Comparison of ENCODE assay signal across 1 cellular context in the genomic region with DNA sequence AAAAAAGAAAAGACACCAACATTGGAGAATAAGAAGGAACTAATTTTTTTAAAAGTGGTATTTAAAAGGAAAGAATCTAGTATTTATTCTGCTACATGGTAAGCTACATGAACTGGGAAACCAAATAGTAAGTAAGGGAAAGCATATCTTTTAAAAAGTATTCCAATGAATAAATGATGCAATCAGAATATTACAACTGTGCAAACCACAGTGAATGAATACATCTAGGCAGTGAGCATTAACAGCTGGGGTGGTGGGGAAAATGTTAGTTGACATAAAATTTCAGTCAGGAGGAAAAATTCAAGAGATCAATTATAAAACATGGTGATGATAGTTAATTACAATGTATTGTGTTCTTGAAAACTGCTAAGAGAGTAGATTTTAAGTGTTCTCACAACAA.
A peak's percentile ranks its signal among the peaks of the same experiment; 100 is the strongest.
TF ChIP-seq lines count a peak whose summit lies in the region.

No MANE protein-coding gene starts in this region.

TF ChIP-seq in K562, 482 proteins besides CTCF, POLR2A, EP300 and RAD21:
- TF ChIP-seq SIX5 (IDR thresholded peaks at IDR 0.05; ENCODE audit: borderline replicate concordance in 1 of 2, insufficient read depth in 1 of 2, low read depth in 1 of 2, low read length in 2 of 2) = no peak
- no peak for TF ChIP-seq ZNF561 (CRISPR knock-in tag; conservative IDR thresholded peaks at IDR 0.05)
- no peak for TF ChIP-seq ELF1 (tag; IDR thresholded peaks at IDR 0.05)
- no peak for TF ChIP-seq ETS1 (conservative IDR thresholded peaks at IDR 0.05; ENCODE audit: control insufficient read depth, low read depth, low read length)
- no peak for TF ChIP-seq NFE2L1 (tag; IDR thresholded peaks at IDR 0.05; ENCODE audit: borderline replicate concordance, low read depth)
- TF ChIP-seq, protein P1, sequence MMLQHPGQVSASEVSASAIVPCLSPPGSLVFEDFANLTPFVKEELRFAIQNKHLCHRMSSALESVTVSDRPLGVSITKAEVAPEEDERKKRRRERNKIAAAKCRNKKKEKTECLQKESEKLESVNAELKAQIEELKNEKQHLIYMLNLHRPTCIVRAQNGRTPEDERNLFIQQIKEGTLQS (IDR thresholded peaks at IDR 0.05) = peak; percentile 57
- TF ChIP-seq, protein P1 (CRISPR knock-in tag; conservative IDR thresholded peaks at IDR 0.05) = no peak
- TF ChIP-seq ZNF316 (IDR thresholded peaks at IDR 0.05) = no peak
- TF ChIP-seq, protein P2, sequence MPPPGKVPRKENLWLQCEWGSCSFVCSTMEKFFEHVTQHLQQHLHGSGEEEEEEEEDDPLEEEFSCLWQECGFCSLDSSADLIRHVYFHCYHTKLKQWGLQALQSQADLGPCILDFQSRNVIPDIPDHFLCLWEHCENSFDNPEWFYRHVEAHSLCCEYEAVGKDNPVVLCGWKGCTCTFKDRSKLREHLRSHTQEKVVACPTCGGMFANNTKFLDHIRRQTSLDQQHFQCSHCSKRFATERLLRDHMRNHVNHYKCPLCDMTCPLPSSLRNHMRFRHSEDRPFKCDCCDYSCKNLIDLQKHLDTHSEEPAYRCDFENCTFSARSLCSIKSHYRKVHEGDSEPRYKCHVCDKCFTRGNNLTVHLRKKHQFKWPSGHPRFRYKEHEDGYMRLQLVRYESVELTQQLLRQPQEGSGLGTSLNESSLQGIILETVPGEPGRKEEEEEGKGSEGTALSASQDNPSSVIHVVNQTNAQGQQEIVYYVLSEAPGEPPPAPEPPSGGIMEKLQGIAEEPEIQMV (tag; conservative IDR thresholded peaks at IDR 0.05; ENCODE audit: low read depth) = no peak
- TF ChIP-seq CEBPG (CRISPR knock-in tag; IDR thresholded peaks at IDR 0.05) = no peak
- peak; percentile 15 to 32; a peak in 2 of 4 replicates for TF ChIP-seq CEBPG (tag; conservative IDR thresholded peaks at IDR 0.05 in 1 of 2, IDR thresholded peaks at IDR 0.05 in 1 of 2)
- no peak for TF ChIP-seq ZNF274 (IDR thresholded peaks at IDR 0.05; ENCODE audit: borderline replicate concordance, low read depth, low read length)
- no peak for TF ChIP-seq SUPT5H (IDR thresholded peaks at IDR 0.05)
- TF ChIP-seq NELFE (IDR thresholded peaks at IDR 0.05; ENCODE audit: insufficient read depth, insufficient read length) = no peak
- no peak for TF ChIP-seq GTF2A2 (tag; IDR thresholded peaks at IDR 0.05)
- no peak for TF ChIP-seq MTA1 (IDR thresholded peaks at IDR 0.05; ENCODE audit: borderline replicate concordance)
